17 cellular contexts compared by ENCODE assay signal in the genomic region with DNA sequence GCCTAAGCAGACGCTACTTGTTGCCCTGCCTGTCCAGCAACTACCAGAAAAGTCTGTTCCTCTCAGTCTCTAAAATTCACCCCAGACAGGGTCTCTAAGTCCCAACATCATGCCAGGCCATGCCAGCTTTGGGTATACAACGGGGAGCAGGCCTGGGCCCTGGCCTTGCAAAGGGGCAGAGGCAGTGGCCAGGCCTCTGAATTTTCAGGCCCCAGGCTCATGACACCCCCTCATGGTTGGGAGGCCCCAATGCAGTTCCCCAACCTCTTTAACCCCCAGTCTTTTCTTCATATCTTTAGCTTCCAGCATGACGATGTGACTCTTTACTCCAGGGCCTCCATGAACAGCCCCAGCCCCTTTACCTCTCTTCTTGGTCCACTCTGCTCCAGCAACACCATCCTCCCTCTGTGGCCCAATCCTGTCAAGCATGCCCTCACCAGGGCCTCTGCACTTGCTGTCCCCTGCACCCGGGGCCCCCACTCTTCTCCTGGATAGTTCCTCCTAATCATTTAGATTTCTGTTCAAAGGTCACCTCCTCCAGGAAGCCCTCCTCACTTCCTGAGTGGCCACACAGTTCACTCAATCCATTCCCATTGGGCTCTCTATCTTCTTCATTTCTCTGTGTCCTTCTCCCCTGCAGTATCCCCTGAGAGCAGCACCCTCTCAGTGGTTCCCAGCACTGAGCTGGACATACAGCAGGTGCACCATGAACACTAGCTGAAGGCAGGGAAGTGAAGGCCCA. TPM values are rescaled to one million over a fixed set of nuclear protein-coding genes. Genes with fewer than 3 reads are reported as not detected.
A peak's percentile ranks its signal among the peaks of the same experiment; 100 is the strongest.
DNase-seq lines count a peak whose midpoint lies in the region; ATAC-seq and TF ChIP-seq lines count a peak whose summit lies in the region.
"Had no signal": no experiment of that assay in that cellular context is flagged by ENCODE, and none has a peak within 500 bp of the region (broad histone marks: within the 10 kb centered on the region; RNA-seq: fewer than 3 reads in every experiment).

No MANE protein-coding gene starts in this region.

- intact Hi-C loops in CD4-positive, alpha-beta memory T cell (cut with micrococcal nuclease) = loop anchor here (2.0 kb wide), 1 partner anchor 58 kb away; no protein-coding TSS in a partner anchor
- intact Hi-C loops in activated CD4-positive, alpha-beta memory T cell treated with anti-CD3 and anti-CD28 coated beads for 36 hours (cut with micrococcal nuclease) = loop anchor here (1.0 kb wide), 1 partner anchor 57 kb away; no protein-coding TSS in a partner anchor

- H3K27ac Mint-ChIP-seq in CD4-positive, alpha-beta memory T cell = peak overlapping the region in 5 of 7 donors; percentile 72 to 87 (median 86)
- H3K27ac Mint-ChIP-seq in activated CD4-positive, alpha-beta memory T cell treated with anti-CD3 and anti-CD28 coated beads for 36 hours = peak overlapping the region; percentile 38
- peak overlapping the region; percentile 80 to 98 (median 90) for H3K27ac Mint-ChIP-seq in naive B cell
- no peak overlapping the region for H3K27ac Mint-ChIP-seq in nephron progenitor cell

- TF ChIP-seq CTCF in GM12875 (IDR thresholded peaks at IDR 0.05; ENCODE audit: borderline replicate concordance, insufficient read depth, low read depth, low read length) (peak; percentile 33; the same call in 1 of the 2 replicates), nephron progenitor cell (IDR thresholded peaks at IDR 0.05) (no peak)

- H3K4me3 ChIP-seq in CD4-positive, alpha-beta memory T cell (ENCODE audit: low read length in 2 of 2) = no peak overlapping the region
- no peak overlapping the region for H3K4me3 ChIP-seq in GM12875 (ENCODE audit: low read depth, low read length)
- H3K4me3 ChIP-seq: adrenal gland, upper lobe of left lung had no signal

- no peaks in the 10 kb centered on the region for H3K27me3 ChIP-seq in CD4-positive, alpha-beta memory T cell (ENCODE audit: insufficient read depth, low read length)

- no peaks in the 10 kb centered on the region for H3K9me3 ChIP-seq in CD4-positive, alpha-beta memory T cell (ENCODE audit: control insufficient read depth in 1 of 2, low read length in 2 of 2)
- H3K9me3 ChIP-seq: adrenal gland, upper lobe of left lung had no signal

- POLR2A ChIA-PET in CD4-positive, alpha-beta memory T cell (lab: Charles Lee; ENCODE audit: partially characterized antibody) = no interaction called here
- POLR2A ChIA-PET in activated CD4-positive, alpha-beta memory T cell treated with anti-CD3 and anti-CD28 coated beads for 36 hours (lab: Charles Lee) = no interaction called here

- peaks cover 43% of the 10 kb centered on the region for H3K4me1 ChIP-seq in CD4-positive, alpha-beta memory T cell (ENCODE audit: insufficient read depth, low read length)

- no peak for ATAC-seq in naive B cell (ENCODE audit: low read depth in 2 of 2)
- ATAC-seq in GM19395 (IDR thresholded peaks at IDR 0.05; ENCODE audit: unreplicated experiment) = no peak
- ATAC-seq in HG02642 (IDR thresholded peaks at IDR 0.05; ENCODE audit: poor library complexity, unreplicated experiment) = no peak

- H3K36me3 ChIP-seq in CD4-positive, alpha-beta memory T cell (ENCODE audit: insufficient read depth, low read length) = no peaks in the 10 kb centered on the region
- H3K36me3 ChIP-seq: adrenal gland, upper lobe of left lung had no signal

- H3K9me3 Mint-ChIP-seq in CD4-positive, alpha-beta memory T cell = no peaks in the 10 kb centered on the region
- H3K9me3 Mint-ChIP-seq in activated CD4-positive, alpha-beta memory T cell treated with anti-CD3 and anti-CD28 coated beads for 36 hours = no peaks in the 10 kb centered on the region
- H3K9me3 Mint-ChIP-seq in naive B cell = no peaks in the 10 kb centered on the region
- no peaks in the 10 kb centered on the region for H3K9me3 Mint-ChIP-seq in nephron progenitor cell

- H3K27me3 Mint-ChIP-seq in CD4-positive, alpha-beta memory T cell = peaks cover 2% of the 10 kb centered on the region in 2 donors
- peaks cover 5% of the 10 kb centered on the region for H3K27me3 Mint-ChIP-seq in activated CD4-positive, alpha-beta memory T cell treated with anti-CD3 and anti-CD28 coated beads for 36 hours
- H3K27me3 Mint-ChIP-seq in naive B cell = no peaks in the 10 kb centered on the region
- H3K27me3 Mint-ChIP-seq in nephron progenitor cell (ENCODE audit: low read depth, poor library complexity) = peaks cover 43% of the 10 kb centered on the region

- no peaks in the 10 kb centered on the region for H3K36me3 Mint-ChIP-seq in CD4-positive, alpha-beta memory T cell
- H3K36me3 Mint-ChIP-seq in activated CD4-positive, alpha-beta memory T cell treated with anti-CD3 and anti-CD28 coated beads for 36 hours = no peaks in the 10 kb centered on the region
- H3K36me3 Mint-ChIP-seq in naive B cell = peaks cover 7 to 8% of the 10 kb centered on the region in 2 donors
- H3K36me3 Mint-ChIP-seq in nephron progenitor cell (ENCODE audit: low read depth) = no peaks in the 10 kb centered on the region

- H3K4me1 Mint-ChIP-seq in CD4-positive, alpha-beta memory T cell = peaks cover 24 to 36% (median 32%) of the 10 kb centered on the region in 4 donors
- H3K4me1 Mint-ChIP-seq in activated CD4-positive, alpha-beta memory T cell treated with anti-CD3 and anti-CD28 coated beads for 36 hours (ENCODE audit: low read depth) = peaks cover 25% of the 10 kb centered on the region
- peaks cover 58 to 94% (median 84%) of the 10 kb centered on the region in 3 donors for H3K4me1 Mint-ChIP-seq in naive B cell
- H3K4me1 Mint-ChIP-seq in nephron progenitor cell = peaks cover 5% of the 10 kb centered on the region

- no peak overlapping the region for H3K4me3 Mint-ChIP-seq in CD4-positive, alpha-beta memory T cell
- H3K4me3 Mint-ChIP-seq in activated CD4-positive, alpha-beta memory T cell treated with anti-CD3 and anti-CD28 coated beads for 36 hours = no peak overlapping the region
- H3K4me3 Mint-ChIP-seq in naive B cell (peak overlapping the region in 5 of 8 donors; percentile 16 to 75 (median 22)), nephron progenitor cell (no peak overlapping the region)

- no peak overlapping the region for H3K27ac ChIP-seq in CD4-positive, alpha-beta memory T cell (ENCODE audit: low read depth, low read length)
- H3K27ac ChIP-seq: adrenal gland, C4-2B, epithelial cell of prostate, HL-60, upper lobe of left lung had no signal

- no peak for DNase-seq in CD4-positive, alpha-beta memory T cell
- no peak for DNase-seq in activated CD4-positive, alpha-beta memory T cell treated with anti-CD3 and anti-CD28 coated beads for 36 hours
- DNase-seq in naive B cell = no peak
- no peak for DNase-seq in nephron progenitor cell
- DNase-seq: islet precursor cell; NCI-H2081; NCI-H748 treated with DMSO at 0.1 percent for 48 hours; stimulated activated CD8-positive, alpha-beta memory T cell treated with anti-CD3 and anti-CD28 coated beads, Interleukin-4, amount 100 ng/mL, for 48 hours; T-helper 9 cell; upper lobe of left lung had no signal

- CTCF ChIA-PET in CD4-positive, alpha-beta memory T cell (lab: Charles Lee; ENCODE audit: partially characterized antibody) = interaction anchor here (0.7 kb wide), 1 partner anchor 24 kb away, joined by 3 read pairs; no protein-coding TSS in a partner anchor
- CTCF ChIA-PET in activated CD4-positive, alpha-beta memory T cell treated with anti-CD3 and anti-CD28 coated beads for 36 hours (lab: Charles Lee) = interaction anchor here (1.1 kb wide), 1 partner anchor 23 kb away, joined by 3 read pairs; no protein-coding TSS in a partner anchor

RNA-seq across cellular contexts. Expression of gene IQSEC1, which starts 4.8 kb away (rescaled TPM):
- total RNA-seq in CD4-positive, alpha-beta memory T cell = 10 to 100 TPM; 79.3 to 82.0 TPM
- polyA plus RNA-seq in CD4-positive, alpha-beta memory T cell = 10 to 100 TPM; 11.9 to 45.3 TPM
- 10 to 100 TPM; 42.5 to 43.8 TPM for total RNA-seq in activated CD4-positive, alpha-beta memory T cell treated with anti-CD3 and anti-CD28 coated beads for 36 hours
- polyA plus RNA-seq in naive B cell (ENCODE audit: low read depth in 6 of 6) = 10 to 100 TPM; 14.6 to 73.4 (median 36.9) TPM

Comparison
In these comparisons a context has a peak if more than half of its experiments do, and no peak if none do; other contexts are left out.
1. H3K4me3 Mint-ChIP-seq: peak in naive B cell (5 of 8); none in CD4-positive, alpha-beta memory T cell (0 of 8), activated CD4-positive, alpha-beta memory T cell treated with anti-CD3 and anti-CD28 coated beads for 36 hours (single experiment) and nephron progenitor cell (single experiment).